ENCODE assay signal across 13 cellular contexts in the genomic region with DNA sequence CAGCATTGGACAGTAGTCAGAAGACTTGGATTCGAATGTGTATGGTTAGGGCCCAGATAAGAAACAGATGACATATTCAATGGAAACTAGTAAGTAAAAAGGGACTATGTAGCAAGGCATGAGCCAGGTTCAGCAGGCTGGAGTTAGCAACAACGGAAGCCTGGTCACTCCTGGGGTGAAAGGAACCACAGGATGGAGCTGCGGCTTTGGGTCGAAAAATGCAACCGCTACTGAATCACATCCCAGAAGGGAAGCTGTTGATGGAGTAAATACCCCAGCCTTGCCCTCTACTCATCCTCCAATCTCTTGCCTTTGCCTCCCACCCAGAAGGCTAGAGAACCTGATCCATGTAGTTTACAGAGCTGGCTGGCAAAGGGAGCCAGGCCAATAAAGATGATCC. TPM values are rescaled to one million over a fixed set of nuclear protein-coding genes. Genes with fewer than 3 reads are reported as not detected.
DNase-seq lines count a peak whose midpoint lies in the region; ATAC-seq and TF ChIP-seq lines count a peak whose summit lies in the region.
"Had no signal": no experiment of that assay in that cellular context is flagged by ENCODE, and none has a peak within 500 bp of the region (broad histone marks: within the 10 kb centered on the region; RNA-seq: fewer than 3 reads in every experiment).

No MANE protein-coding gene starts in this region.

- H3K27me3 Mint-ChIP-seq in activated naive CD8-positive, alpha-beta T cell treated with anti-CD3 and anti-CD28 coated beads, Interleukin-2, amount 50 U/mL, for 24 hours: peaks cover 5% of the 10 kb centered on the region

- no peak for TF ChIP-seq EP300 in sigmoid colon (IDR thresholded peaks at IDR 0.05)

- H3K4me3 Mint-ChIP-seq in activated naive CD8-positive, alpha-beta T cell treated with anti-CD3 and anti-CD28 coated beads, Interleukin-2, amount 50 U/mL, for 24 hours: peak overlapping the region; percentile 65
- H3K4me3 Mint-ChIP-seq: CD4-positive, CD25-positive, alpha-beta regulatory T cell had no signal

- ATAC-seq in activated naive CD8-positive, alpha-beta T cell treated with anti-CD3 and anti-CD28 coated beads, Interleukin-2, amount 50 U/mL, for 24 hours: peak; percentile 62

- peaks cover 7% of the 10 kb centered on the region for H3K9me3 Mint-ChIP-seq in activated naive CD8-positive, alpha-beta T cell treated with anti-CD3 and anti-CD28 coated beads, Interleukin-2, amount 50 U/mL, for 24 hours

- no peak overlapping the region for H3K27ac ChIP-seq in sigmoid colon
- H3K27ac ChIP-seq: epithelial cell of prostate, SJSA1 had no signal

- intact Hi-C loops in sigmoid colon (cut with DNase I): no loop called here

- peaks cover 72% of the 10 kb centered on the region for H3K4me1 Mint-ChIP-seq in activated naive CD8-positive, alpha-beta T cell treated with anti-CD3 and anti-CD28 coated beads, Interleukin-2, amount 50 U/mL, for 24 hours

- 45 to 84% methylated on average over 5 of the region's 5 CpGs for WGBS in sigmoid colon, 2 donors

- peak overlapping the region; percentile 96 for H3K27ac Mint-ChIP-seq in activated naive CD8-positive, alpha-beta T cell treated with anti-CD3 and anti-CD28 coated beads, Interleukin-2, amount 50 U/mL, for 24 hours

- H3K4me1 ChIP-seq in sigmoid colon: no peaks in the 10 kb centered on the region
- H3K4me1 ChIP-seq: SJSA1 had no signal

- no peaks in the 10 kb centered on the region for H3K9me3 ChIP-seq in sigmoid colon
- H3K9me3 ChIP-seq: SJSA1 had no signal

- no peaks in the 10 kb centered on the region for H3K36me3 ChIP-seq in sigmoid colon
- H3K36me3 ChIP-seq: SJSA1 had no signal

- DNase-seq in stimulated activated CD4-positive, alpha-beta T cell treated with anti-CD3 and anti-CD28 coated beads, Interleukin-15, amount 100 ng/mL, for 24 hours: peak; percentile 71
- DNase-seq in stimulated activated CD4-positive, alpha-beta T cell treated with anti-CD3 and anti-CD28 coated beads, Interleukin-12 subunit alpha, Interleukin-12 subunit beta, amount 100 ng/mL, for 4 hours: no peak
- DNase-seq in NOMO-1 treated with DMSO at 0.1 percent for 48 hours (lab: John Stamatoyannopoulos, UW; ENCODE audit: unreplicated experiment) (peak; percentile 85), GOT3 (lab: John Stamatoyannopoulos, UW) (no peak), NCI-H345 treated with DMSO at 0.1 percent for 48 hours (lab: John Stamatoyannopoulos, UW; ENCODE audit: unreplicated experiment) (no peak), sigmoid colon (no peak), SHP77 (lab: John Stamatoyannopoulos, UW) (no peak)
- peak; percentile 72 for DNase-seq in activated naive CD8-positive, alpha-beta T cell treated with anti-CD3 and anti-CD28 coated beads, Interleukin-2, amount 50 U/mL, for 24 hours
- DNase-seq: CD4-positive, CD25-positive, alpha-beta regulatory T cell; left cardiac atrium; NCI-H1417 treated with DMSO at 0.1 percent for 48 hours had no signal

- no peak for TF ChIP-seq CTCF in sigmoid colon (IDR thresholded peaks at IDR 0.05)

- no peak overlapping the region for H3K4me3 ChIP-seq in sigmoid colon
- H3K4me3 ChIP-seq: SJSA1 had no signal

- H3K27me3 ChIP-seq in sigmoid colon: no peaks in the 10 kb centered on the region
- H3K27me3 ChIP-seq: SJSA1 had no signal

- H3K36me3 Mint-ChIP-seq in activated naive CD8-positive, alpha-beta T cell treated with anti-CD3 and anti-CD28 coated beads, Interleukin-2, amount 50 U/mL, for 24 hours (ENCODE audit: low read depth): no peaks in the 10 kb centered on the region
- H3K36me3 Mint-ChIP-seq: CD4-positive, CD25-positive, alpha-beta regulatory T cell had no signal

- no peak for TF ChIP-seq POLR2A in sigmoid colon (IDR thresholded peaks at IDR 0.05)

RNA-seq across cellular contexts. Expression of gene EGR2, which starts 37.5 kb away (rescaled TPM):
- 1 to 10 TPM; 1.7 to 3.4 (median 1.8) TPM for total RNA-seq in sigmoid colon
- polyA plus RNA-seq in sigmoid colon: 1 to 10 TPM in 2 of 3 donors, under 1 TPM in 1; 0.23 to 2.2 (median 1.8) TPM
- total RNA-seq: SJSA1 had no signal

RNA-seq across cellular contexts. Expression of gene ADO, which starts 49.2 kb away (rescaled TPM):
- total RNA-seq in sigmoid colon: 10 to 100 TPM; 13.0 to 18.9 (median 18.0) TPM
- 1 to 10 TPM; 5.4 to 8.1 (median 7.4) TPM for polyA plus RNA-seq in sigmoid colon

Comparison
In these comparisons a context has a peak if more than half of its experiments do, and no peak if none do; other contexts are left out.
1. DNase-seq: peak in stimulated activated CD4-positive, alpha-beta T cell treated with anti-CD3 and anti-CD28 coated beads, Interleukin-15, amount 100 ng/mL, for 24 hours (single experiment), NOMO-1 treated with DMSO at 0.1 percent for 48 hours (single experiment) and activated naive CD8-positive, alpha-beta T cell treated with anti-CD3 and anti-CD28 coated beads, Interleukin-2, amount 50 U/mL, for 24 hours (single experiment); none in stimulated activated CD4-positive, alpha-beta T cell treated with anti-CD3 and anti-CD28 coated beads, Interleukin-12 subunit alpha, Interleukin-12 subunit beta, amount 100 ng/mL, for 4 hours (single experiment), GOT3 (single experiment), NCI-H345 treated with DMSO at 0.1 percent for 48 hours (single experiment), sigmoid colon (single experiment) and SHP77 (0 of 2).